ENCODE assay signal across 7 cellular contexts in genomic region chr19:10510301-10510802, GRCh38. TPM values are rescaled to one million over a fixed set of nuclear protein-coding genes. Genes with fewer than 3 reads are reported as not detected.
DNase-seq lines count a peak whose midpoint lies in the region; ATAC-seq, FAIRE-seq and TF ChIP-seq lines count a peak whose summit lies in the region.

No MANE protein-coding gene starts in this region.

- peak overlapping the region; percentile 70 for H3K27ac ChIP-seq in RWPE2 (ENCODE audit: poor library complexity, severe bottlenecking)
- H3K27ac ChIP-seq in adrenal gland = no peak overlapping the region
- H3K27ac ChIP-seq in left lung = no peak overlapping the region
- H3K27ac ChIP-seq in thoracic aorta = no peak overlapping the region

- TF ChIP-seq CTCF in RWPE2 (IDR thresholded peaks at IDR 0.05; ENCODE audit: poor library complexity, severe bottlenecking) = peak; percentile 78
- peak in 5 of 6 experiments; percentile 10 to 59 (median 51) for TF ChIP-seq CTCF in adrenal gland (IDR thresholded peaks at IDR 0.05)
- TF ChIP-seq CTCF in left lung (IDR thresholded peaks at IDR 0.05) = peak; percentile 51 to 70
- TF ChIP-seq CTCF in thoracic aorta (IDR thresholded peaks at IDR 0.05) = peak; percentile 52

- TF ChIP-seq POLR2A in GM12891 (IDR thresholded peaks at IDR 0.05; ENCODE audit: low read depth, low read length) (no peak), adrenal gland (IDR thresholded peaks at IDR 0.05) (no peak)

- intact Hi-C loops in adrenal gland (cut with DNase I) (no loop called here), left lung (cut with DNase I) (no loop called here)

- no peaks in the 10 kb centered on the region for H3K36me3 ChIP-seq in RWPE2 (ENCODE audit: low read depth)
- H3K36me3 ChIP-seq in adrenal gland (replicated peaks in 1 of 2) = no peaks in the 10 kb centered on the region
- no peaks in the 10 kb centered on the region for H3K36me3 ChIP-seq in left lung
- H3K36me3 ChIP-seq in thoracic aorta = no peaks in the 10 kb centered on the region

- WGBS in adrenal gland, 4 donors = 4 to 7% (median 6%) methylated on average over 4 to 15 of the region's 15 CpGs; no CpG with 5 or more reads in 1 of the 4 donors

- peak; percentile 68 for DNase-seq in GM12891 (ENCODE audit: insufficient read length, low spot score)
- no peak for DNase-seq in RWPE2 (ENCODE audit: low spot score)
- DNase-seq in adrenal gland = peak in 2 of 7 donors; percentile 31 to 33
- peak in 1 of 2 donors; percentile 72 for DNase-seq in left lung
- no peak for DNase-seq in thoracic aorta (ENCODE audit: low spot score)

- H3K4me3 ChIP-seq in RWPE2 (ENCODE audit: severe bottlenecking) = no peak overlapping the region
- H3K4me3 ChIP-seq in adrenal gland = no peak overlapping the region
- H3K4me3 ChIP-seq in left lung = no peak overlapping the region
- no peak overlapping the region for H3K4me3 ChIP-seq in thoracic aorta

- H3K9me3 ChIP-seq in RWPE2 (ENCODE audit: severe bottlenecking) = no peaks in the 10 kb centered on the region
- H3K9me3 ChIP-seq in adrenal gland (replicated peaks in 1 of 3) = no peaks in the 10 kb centered on the region
- H3K9me3 ChIP-seq in left lung = no peaks in the 10 kb centered on the region
- H3K9me3 ChIP-seq in thoracic aorta = no peaks in the 10 kb centered on the region

- ATAC-seq in RWPE2 (ENCODE audit: low read depth) (peak; percentile 87), left lung (peak; percentile 12), thoracic aorta (ENCODE audit: insufficient number of reproducible peaks, low FRiP score, low read depth) (no peak), HG02970 (IDR thresholded peaks at IDR 0.05; ENCODE audit: low FRiP score, unreplicated experiment) (no peak), HG03108 (IDR thresholded peaks at IDR 0.05; ENCODE audit: unreplicated experiment) (no peak)

- FAIRE-seq in GM12891 (lab: Jason Lieb, UNC) = peak; percentile 5

- H3K4me1 ChIP-seq in RWPE2 (ENCODE audit: insufficient read depth, poor library complexity, severe bottlenecking) (peaks cover 10% of the 10 kb centered on the region), adrenal gland (replicated peaks in 1 of 2) (no peaks in the 10 kb centered on the region), left lung (peaks cover 0 to 21% of the 10 kb centered on the region in 2 donors), thoracic aorta (ENCODE audit: control insufficient read depth in 1 of 2, low read depth in 2 of 2) (no peaks in the 10 kb centered on the region)

- H3K27me3 ChIP-seq in RWPE2 (ENCODE audit: insufficient read depth, poor library complexity, severe bottlenecking) = no peaks in the 10 kb centered on the region
- peaks cover 29% of the 10 kb centered on the region for H3K27me3 ChIP-seq in adrenal gland
- peaks cover 28 to 66% of the 10 kb centered on the region in 2 donors for H3K27me3 ChIP-seq in left lung
- H3K27me3 ChIP-seq in thoracic aorta (replicated peaks; ENCODE audit: insufficient read depth) = peaks cover 5% of the 10 kb centered on the region

TF ChIP-seq in GM12891, 5 proteins besides CTCF, POLR2A, EP300 and RAD21:
- no peak for TF ChIP-seq SPI1 (IDR thresholded peaks at IDR 0.05; ENCODE audit: low read depth, low read length)
- no peak for TF ChIP-seq PAX5 (IDR thresholded peaks at IDR 0.05; ENCODE audit: insufficient read depth, low read length, severe bottlenecking)
- TF ChIP-seq POU2F2 (IDR thresholded peaks at IDR 0.05; ENCODE audit: low read depth, low read length) = no peak
- no peak for TF ChIP-seq TAF1 (IDR thresholded peaks at IDR 0.05; ENCODE audit: low read depth, low read length)
- no peak for TF ChIP-seq POLR2AphosphoS5 (IDR thresholded peaks at IDR 0.05; ENCODE audit: low read depth, low read length)

RNA-seq across cellular contexts. Expression of gene S1PR5, which starts 6.9 kb away (rescaled TPM):
- 0.06 TPM for polyA plus RNA-seq in GM12891 (2012; ENCODE audit: low read depth, missing spikeins)
- total RNA-seq in adrenal gland (1 to 10 TPM in 2 of 8 donors, under 1 TPM in 5, not detected in 1; 0.14 to 3.0 (median 0.55) TPM), left lung (1 to 10 TPM in 1 of 2 donors, under 1 TPM in 1; 0.92 to 1.8 TPM), thoracic aorta (1 to 10 TPM; 2.4 to 8.7 TPM)
- under 1 TPM; 0.37 to 0.97 (median 0.51) TPM for polyA plus RNA-seq in adrenal gland

RNA-seq across cellular contexts. Expression of gene KEAP1, which starts 7.2 kb away (rescaled TPM):
- polyA plus RNA-seq in GM12891 (2012; ENCODE audit: low read depth, missing spikeins) = 34.5 TPM
- 100 to 1,000 TPM in 1 of 8 donors, 10 to 100 TPM in 7; 71.1 to 106 (median 75.1) TPM for total RNA-seq in adrenal gland
- polyA plus RNA-seq in adrenal gland = 100 to 1,000 TPM in 1 of 3 donors, 10 to 100 TPM in 2; 71.0 to 101 (median 97.3) TPM
- 10 to 100 TPM; 56.0 to 82.2 TPM for total RNA-seq in left lung
- total RNA-seq in thoracic aorta = 10 to 100 TPM; 42.0 to 57.3 TPM

RNA-seq across cellular contexts. Expression of gene ATG4D, which starts 33.4 kb away (rescaled TPM):
- polyA plus RNA-seq in GM12891 (2012; ENCODE audit: low read depth, missing spikeins) = 18.2 TPM
- 10 to 100 TPM; 26.4 to 93.7 (median 38.5) TPM for total RNA-seq in adrenal gland
- 10 to 100 TPM in 2 of 3 donors, 1 to 10 TPM in 1; 7.4 to 58.2 (median 53.2) TPM for polyA plus RNA-seq in adrenal gland
- 10 to 100 TPM; 25.0 to 27.4 TPM for total RNA-seq in left lung
- 10 to 100 TPM; 17.1 to 30.5 TPM for total RNA-seq in thoracic aorta

RNA-seq across cellular contexts. Expression of gene KRI1, which starts 55.5 kb away (rescaled TPM):
- polyA plus RNA-seq in GM12891 (2012; ENCODE audit: low read depth, missing spikeins) = 15.2 TPM
- total RNA-seq in adrenal gland = 10 to 100 TPM in 7 of 8 donors, 1 to 10 TPM in 1; 7.1 to 32.4 (median 18.8) TPM
- polyA plus RNA-seq in adrenal gland = 10 to 100 TPM; 29.7 to 69.0 (median 29.8) TPM
- total RNA-seq in left lung = 10 to 100 TPM; 18.6 to 20.2 TPM
- 10 to 100 TPM; 14.4 to 37.7 TPM for total RNA-seq in thoracic aorta

RNA-seq across cellular contexts. Expression of gene CDKN2D, which starts 58.4 kb away (rescaled TPM):
- 7.3 TPM for polyA plus RNA-seq in GM12891 (2012; ENCODE audit: low read depth, missing spikeins)
- 10 to 100 TPM in 1 of 8 donors, 1 to 10 TPM in 7; 1.9 to 15.1 (median 6.4) TPM for total RNA-seq in adrenal gland
- polyA plus RNA-seq in adrenal gland = 10 to 100 TPM in 2 of 3 donors, 1 to 10 TPM in 1; 7.4 to 11.2 (median 10.0) TPM
- 10 to 100 TPM in 1 of 2 donors, 1 to 10 TPM in 1; 7.2 to 13.6 TPM for total RNA-seq in left lung
- 10 to 100 TPM; 16.2 to 21.0 TPM for total RNA-seq in thoracic aorta

Comparison
In these comparisons a context has a peak if more than half of its experiments do, and no peak if none do; other contexts are left out.
1. ATAC-seq: peak in RWPE2 (single experiment) and left lung (single experiment); none in thoracic aorta (single experiment), HG02970 (single experiment) and HG03108 (single experiment).
2. Peak in every context shown above with its lines, with median percentiles within 50 percentile points of each other: CTCF ChIP-seq.